8 cellular contexts compared by ENCODE assay signal in genomic region chr2:174341995-174342571, GRCh38. TPM values are rescaled to one million over a fixed set of nuclear protein-coding genes. Genes with fewer than 3 reads are reported as not detected.
DNase-seq lines count a peak whose midpoint lies in the region; ATAC-seq, FAIRE-seq and TF ChIP-seq lines count a peak whose summit lies in the region.

No MANE protein-coding gene starts in this region.

- H3K4me1 Mint-ChIP-seq in stimulated activated naive CD8-positive, alpha-beta T cell treated with anti-CD3 and anti-CD28 coated beads, Interleukin-15, amount 100 ng/mL, for 72 hours = peaks cover 60% of the 10 kb centered on the region
- H3K4me1 Mint-ChIP-seq in activated T-helper 17 cell treated with anti-CD3 and anti-CD28 coated beads, Interleukin-2, amount 50 U/mL, for 72 hours = peaks cover 10% of the 10 kb centered on the region

- H3K4me3 Mint-ChIP-seq in stimulated activated naive CD8-positive, alpha-beta T cell treated with anti-CD3 and anti-CD28 coated beads, Interleukin-15, amount 100 ng/mL, for 72 hours = peak overlapping the region; percentile 84 to 85
- H3K4me3 Mint-ChIP-seq in activated T-helper 17 cell treated with anti-CD3 and anti-CD28 coated beads, Interleukin-2, amount 50 U/mL, for 72 hours = peak overlapping the region; percentile 58

- peaks cover 87% of the 10 kb centered on the region for H3K27me3 Mint-ChIP-seq in stimulated activated naive CD8-positive, alpha-beta T cell treated with anti-CD3 and anti-CD28 coated beads, Interleukin-15, amount 100 ng/mL, for 72 hours
- peaks cover 50% of the 10 kb centered on the region for H3K27me3 Mint-ChIP-seq in activated T-helper 17 cell treated with anti-CD3 and anti-CD28 coated beads, Interleukin-2, amount 50 U/mL, for 72 hours

- H3K27ac Mint-ChIP-seq in stimulated activated naive CD8-positive, alpha-beta T cell treated with anti-CD3 and anti-CD28 coated beads, Interleukin-15, amount 100 ng/mL, for 72 hours = peak overlapping the region in 1 of 2 donors; percentile 93
- no peak overlapping the region for H3K27ac Mint-ChIP-seq in activated T-helper 17 cell treated with anti-CD3 and anti-CD28 coated beads, Interleukin-2, amount 50 U/mL, for 72 hours

- no peak for TF ChIP-seq POLR2A in H54 (IDR thresholded peaks at IDR 0.05; ENCODE audit: low read depth, low read length)

- H3K9me3 Mint-ChIP-seq in stimulated activated naive CD8-positive, alpha-beta T cell treated with anti-CD3 and anti-CD28 coated beads, Interleukin-15, amount 100 ng/mL, for 72 hours = no peaks in the 10 kb centered on the region
- no peaks in the 10 kb centered on the region for H3K9me3 Mint-ChIP-seq in activated T-helper 17 cell treated with anti-CD3 and anti-CD28 coated beads, Interleukin-2, amount 50 U/mL, for 72 hours

- peaks cover 24% of the 10 kb centered on the region for H3K36me3 Mint-ChIP-seq in activated T-helper 17 cell treated with anti-CD3 and anti-CD28 coated beads, Interleukin-2, amount 50 U/mL, for 72 hours (ENCODE audit: low read depth)

- no peak for FAIRE-seq in H54 (lab: Jason Lieb, UNC)

- DNase-seq in stimulated activated naive CD8-positive, alpha-beta T cell treated with anti-CD3 and anti-CD28 coated beads, Interleukin-15, amount 100 ng/mL, for 72 hours = peak in 1 of 2 donors; percentile 18
- no peak for DNase-seq in stimulated activated naive CD8-positive, alpha-beta T cell treated with anti-CD3 and anti-CD28 coated beads, Interleukin-15, Interleukin-2, amounts not matched to agents 100 U/mL and 50 U/mL, for 24 hours
- DNase-seq in left lobe of liver (ENCODE audit: low spot score) (no peak), ureter (ENCODE audit: low spot score) (no peak), glomerular visceral epithelial cell (ENCODE audit: extremely low spot score) (no peak), H54 (ENCODE audit: insufficient read length, low spot score) (no peak)
- DNase-seq in effector CD4-positive, alpha-beta T cell = no peak

- peak; percentile 20 for ATAC-seq in stimulated activated naive CD8-positive, alpha-beta T cell treated with anti-CD3 and anti-CD28 coated beads, Interleukin-15, amount 100 ng/mL, for 72 hours
- ATAC-seq in stimulated activated naive CD8-positive, alpha-beta T cell treated with anti-CD3 and anti-CD28 coated beads, Interleukin-15, Interleukin-2, amounts not matched to agents 100 U/mL and 50 U/mL, for 24 hours = no peak
- ATAC-seq in activated T-helper 17 cell treated with anti-CD3 and anti-CD28 coated beads, Interleukin-2, amount 50 U/mL, for 72 hours (replicated peaks) = no peak
- ATAC-seq in left lobe of liver = peak; percentile 20

RNA-seq across cellular contexts. Expression of gene SP9, which starts 7.3 kb away (rescaled TPM):
- total RNA-seq in activated T-helper 17 cell treated with anti-CD3 and anti-CD28 coated beads, Interleukin-2, amount 50 U/mL, for 72 hours = not detected
- total RNA-seq in left lobe of liver (not detected), ureter (0.81 TPM)

RNA-seq across cellular contexts. Expression of gene SCRN3, which starts 53.4 kb away (rescaled TPM):
- 10 to 100 TPM; 12.7 to 22.0 TPM for total RNA-seq in activated T-helper 17 cell treated with anti-CD3 and anti-CD28 coated beads, Interleukin-2, amount 50 U/mL, for 72 hours
- total RNA-seq in left lobe of liver = 17.8 TPM
- total RNA-seq in ureter = 27.5 TPM

Comparison
In these comparisons a context has a peak if more than half of its experiments do, and no peak if none do; other contexts are left out.
1. ATAC-seq: peak in stimulated activated naive CD8-positive, alpha-beta T cell treated with anti-CD3 and anti-CD28 coated beads, Interleukin-15, amount 100 ng/mL, for 72 hours (single experiment) and left lobe of liver (single experiment); none in stimulated activated naive CD8-positive, alpha-beta T cell treated with anti-CD3 and anti-CD28 coated beads, Interleukin-15, Interleukin-2, amounts not matched to agents 100 U/mL and 50 U/mL, for 24 hours (single experiment) and activated T-helper 17 cell treated with anti-CD3 and anti-CD28 coated beads, Interleukin-2, amount 50 U/mL, for 72 hours (single experiment).